Comparison of ENCODE assay signal across 8 cellular contexts in the genomic region with DNA sequence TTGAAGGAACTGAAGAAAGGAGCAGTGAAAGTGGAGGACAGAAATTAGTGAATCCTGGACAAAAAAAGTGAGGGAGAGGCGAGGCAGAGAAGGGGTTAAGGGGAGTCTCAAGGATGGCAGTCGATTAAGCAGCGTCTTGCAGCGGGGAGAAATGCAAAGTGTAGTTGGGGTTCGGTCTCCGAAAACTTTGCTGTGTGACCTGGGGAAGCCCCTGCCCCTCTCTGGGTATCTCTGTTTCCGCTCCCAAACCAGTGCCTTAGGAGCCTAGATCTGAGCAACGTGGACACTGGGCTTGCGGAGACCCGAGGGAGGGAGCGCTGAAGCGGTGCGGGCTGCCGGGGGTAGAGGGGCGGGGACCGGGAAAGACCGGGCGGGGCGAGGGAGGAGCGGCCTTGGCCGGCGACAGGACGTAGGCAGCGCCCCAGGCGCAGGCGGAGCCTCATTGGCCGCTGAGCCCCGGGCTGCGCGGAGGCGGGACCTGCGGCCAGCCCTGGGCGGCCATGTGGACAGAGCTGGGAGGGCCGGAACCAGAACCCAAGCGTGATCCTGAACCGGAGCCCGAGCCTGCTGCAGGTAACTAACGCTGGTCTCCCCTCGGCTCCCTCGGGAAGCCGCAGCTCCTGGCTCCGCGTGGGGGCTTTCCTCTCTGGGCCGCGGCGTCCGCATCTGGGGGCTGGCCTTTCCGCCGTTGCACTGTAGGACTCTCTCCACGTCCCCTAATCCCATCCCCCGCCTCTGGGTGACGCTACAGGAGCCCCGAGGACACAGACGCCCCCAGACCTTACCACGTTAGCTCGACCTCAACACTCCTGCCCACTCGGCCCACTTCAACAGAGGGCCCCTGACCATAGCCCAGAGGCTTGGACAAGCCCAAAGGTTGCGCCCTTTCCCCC. TPM values are rescaled to one million over a fixed set of nuclear protein-coding genes. Genes with fewer than 3 reads are reported as not detected.
DNase-seq lines count a peak whose midpoint lies in the region; ATAC-seq and TF ChIP-seq lines count a peak whose summit lies in the region.

A gene (plus strand): TSS at position 468 of the 893 bp plus-strand sequence. CDS start 3,047 bp downstream, outside the sequence.

- DNase-seq in AG09309 (ENCODE audit: low read depth) = peak; percentile 21
- peak; percentile 67 for DNase-seq in NCI-H226
- DNase-seq in activated CD4-positive, CD25-positive, alpha-beta regulatory T cell treated with anti-CD3 and anti-CD28 coated beads, Interleukin-2, amount 50 U/mL, for 72 hours = peak; percentile 76
- peak; percentile 84 for DNase-seq in choroid plexus epithelial cell (ENCODE audit: low read depth)
- DNase-seq in left colon = peak; percentile 90
- peak; percentile 70 to 82 for DNase-seq in stimulated activated CD4-positive, alpha-beta T cell treated with anti-CD3 and anti-CD28 coated beads, Interleukin-2, amount 100 ng/mL, for 24 hours

- H3K4me3 ChIP-seq in AG09309 (ENCODE audit: control insufficient read depth, low read depth, low read length) (peak within 1 kb of the TSS; percentile 89), choroid plexus epithelial cell (ENCODE audit: low read depth, low read length) (peak within 1 kb of the TSS; percentile 88)

- intact Hi-C loops in left colon (cut with DNase I, micrococcal nuclease) = no loop called here

- ATAC-seq in GM18858 (IDR thresholded peaks at IDR 0.05; ENCODE audit: unreplicated experiment) (peak; percentile 98), HG03064 (IDR thresholded peaks at IDR 0.05; ENCODE audit: low read depth, unreplicated experiment) (peak; percentile 99), left colon (peak; percentile 96)

- peak; percentile 17 for TF ChIP-seq CTCF in AG09309 (IDR thresholded peaks at IDR 0.05; ENCODE audit: control insufficient read depth, insufficient read depth, low read depth, low read length, missing control alignments)
- peak; percentile 21 for TF ChIP-seq CTCF in choroid plexus epithelial cell (conservative IDR thresholded peaks at IDR 0.05; ENCODE audit: low read depth, low read length)

RNA-seq across cellular contexts. Expression of the gene that starts here (rescaled TPM):
- 10 to 100 TPM; 34.7 to 53.9 TPM for total RNA-seq in left colon

Comparison
In these comparisons a context has a peak if more than half of its experiments do, and no peak if none do; other contexts are left out.
1. Peak in every context shown above with its lines: DNase-seq, ATAC-seq and H3K4me3 ChIP-seq.
2. DNase-seq: peak in every context shown above with its lines; median percentile 90 in left colon; 84 in choroid plexus epithelial cell; 76 in activated CD4-positive, CD25-positive, alpha-beta regulatory T cell treated with anti-CD3 and anti-CD28 coated beads, Interleukin-2, amount 50 U/mL, for 72 hours; 76 in stimulated activated CD4-positive, alpha-beta T cell treated with anti-CD3 and anti-CD28 coated beads, Interleukin-2, amount 100 ng/mL, for 24 hours; 67 in NCI-H226; 21 in AG09309.